18 cellular contexts compared by ENCODE assay signal in genomic region chr3:143241556-143241955, GRCh38.
DNase-seq lines count a peak whose midpoint lies in the region; ATAC-seq, FAIRE-seq and TF ChIP-seq lines count a peak whose summit lies in the region.
"Had no signal": no experiment of that assay in that cellular context is flagged by ENCODE, and none has a peak within 500 bp of the region (broad histone marks: within the 10 kb centered on the region; RNA-seq: fewer than 3 reads in every experiment).

No MANE protein-coding gene starts in this region.

- TF ChIP-seq POLR2A in GM12892 (IDR thresholded peaks at IDR 0.05; ENCODE audit: low read depth, low read length): no peak

- no peak for TF ChIP-seq CTCF in AG09319 (IDR thresholded peaks at IDR 0.05; ENCODE audit: low read depth, low read length)

- peak; percentile 73 for DNase-seq in AG09319 (ENCODE audit: extremely low read depth, low read depth)
- peak; percentile 54 for DNase-seq in fibroblast of the conjunctiva (ENCODE audit: low read depth)
- DNase-seq in non-pigmented ciliary epithelial cell (ENCODE audit: low read depth): peak; percentile 61
- no peak for DNase-seq in cortex of kidney (lab: John Stamatoyannopoulos, UW)
- DNase-seq in GM12892 (ENCODE audit: insufficient read length): no peak
- DNase-seq in stimulated activated CD4-positive, alpha-beta T cell treated with anti-CD3 and anti-CD28 coated beads, Interleukin-1b, Interleukin-23, amount 100 ng/mL, for 48 hours: no peak
- DNase-seq: activated CD4-positive, alpha-beta T cell treated with anti-CD3 and anti-CD28 coated beads, Interleukin-2, amount 10 ng/mL, durations not matched to agents 7 days and 5 days; body of pancreas; endodermal cell; NCI-H1694; NCI-H2171 treated with DMSO at 0.1 percent for 48 hours; NCI-H526; RPMI8226; stimulated activated CD4-positive, alpha-beta T cell treated with anti-CD3 and anti-CD28 coated beads, Interleukin-4, amount 100 ng/mL, for 4 hours; stimulated activated naive CD8-positive, alpha-beta T cell treated with anti-CD3 and anti-CD28 coated beads, Interleukin-15, amount 100 ng/mL, for 72 hours had no signal

- no peak for FAIRE-seq in GM12892 (lab: Jason Lieb, UNC)

- ATAC-seq in SK-N-SH treated with all-trans-retinoic acid at 6 μM for 48 hours (peak; percentile 91), HG03469 (IDR thresholded peaks at IDR 0.05; ENCODE audit: unreplicated experiment) (no peak)
- ATAC-seq: activated naive CD4-positive, alpha-beta T cell treated with anti-CD3 and anti-CD28 coated beads, Interleukin-2, amount 50 U/mL, for 72 hours; body of pancreas; stimulated activated naive CD8-positive, alpha-beta T cell treated with anti-CD3 and anti-CD28 coated beads, Interleukin-15, amount 100 ng/mL, for 72 hours had no signal

TF ChIP-seq in SK-N-SH treated with all-trans-retinoic acid at 6 μM for 48 hours, 23 proteins besides CTCF, POLR2A, EP300 and RAD21:
- TF ChIP-seq ISL1 (CRISPR knock-in tag; IDR thresholded peaks at IDR 0.05): no peak

Comparison
In these comparisons a context has a peak if more than half of its experiments do, and no peak if none do; other contexts are left out.
1. DNase-seq: peak in AG09319 (single experiment), fibroblast of the conjunctiva (single experiment) and non-pigmented ciliary epithelial cell (single experiment); none in cortex of kidney (single experiment), GM12892 (single experiment) and stimulated activated CD4-positive, alpha-beta T cell treated with anti-CD3 and anti-CD28 coated beads, Interleukin-1b, Interleukin-23, amount 100 ng/mL, for 48 hours (single experiment).